24 cellular contexts compared by ENCODE assay signal in the genomic region with DNA sequence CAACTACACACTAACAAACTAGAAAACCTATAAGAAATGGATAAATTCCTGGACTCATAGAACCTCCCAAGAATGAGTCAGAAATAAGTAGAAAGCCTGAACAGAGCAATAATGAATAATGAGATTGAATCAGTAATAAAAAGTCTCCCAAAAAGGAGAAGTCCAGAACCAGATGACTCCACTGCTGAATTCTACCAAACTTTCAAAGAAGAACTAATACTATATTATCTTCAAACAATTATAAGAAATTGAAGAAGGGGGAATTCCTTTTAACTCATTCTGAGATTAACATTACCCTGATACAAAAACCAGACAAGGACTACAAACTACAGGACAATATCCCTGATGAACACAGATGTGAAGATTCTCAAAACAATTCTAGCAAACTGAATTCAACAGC. TPM values are rescaled to one million over a fixed set of nuclear protein-coding genes. Genes with fewer than 3 reads are reported as not detected.
DNase-seq lines count a peak whose midpoint lies in the region; ATAC-seq and TF ChIP-seq lines count a peak whose summit lies in the region.
"Had no signal": no experiment of that assay in that cellular context is flagged by ENCODE, and none has a peak within 500 bp of the region (broad histone marks: within the 10 kb centered on the region; RNA-seq: fewer than 3 reads in every experiment).

No MANE protein-coding gene starts in this region.

- peak overlapping the region in 1 of 2 donors; percentile 13 for H3K4me3 Mint-ChIP-seq in stimulated activated naive CD8-positive, alpha-beta T cell treated with anti-CD3 and anti-CD28 coated beads, Interleukin-15, amount 100 ng/mL, for 72 hours
- H3K4me3 Mint-ChIP-seq: CD4-positive, alpha-beta T cell had no signal

- ATAC-seq in stimulated activated naive CD8-positive, alpha-beta T cell treated with anti-CD3 and anti-CD28 coated beads, Interleukin-15, amount 100 ng/mL, for 72 hours, result peak; percentile 31
- ATAC-seq in stimulated activated naive CD8-positive, alpha-beta T cell treated with anti-CD3 and anti-CD28 coated beads, Interleukin-15, Interleukin-2, amounts not matched to agents 100 U/mL and 50 U/mL, for 24 hours, result no peak
- ATAC-seq in foreskin keratinocyte (peak; percentile 12), left lung (no peak), GM18907 (IDR thresholded peaks at IDR 0.05; ENCODE audit: unreplicated experiment) (no peak)
- ATAC-seq: Right ventricle myocardium inferior had no signal

- no peak overlapping the region for H3K27ac ChIP-seq in foreskin keratinocyte
- no peak overlapping the region for H3K27ac ChIP-seq in left lung
- H3K27ac ChIP-seq: 22Rv1, BLaER1, SJSA1 had no signal

- DNase-seq in NOMO-1 treated with DMSO at 0.1 percent for 48 hours (lab: John Stamatoyannopoulos, UW; ENCODE audit: unreplicated experiment), result peak; percentile 44
- no peak for DNase-seq in NOMO-1 (lab: John Stamatoyannopoulos, UW; ENCODE audit: unreplicated experiment in 2 of 2)
- DNase-seq in stimulated activated naive CD8-positive, alpha-beta T cell treated with anti-CD3 and anti-CD28 coated beads, Interleukin-15, amount 100 ng/mL, for 72 hours, result no peak
- no peak for DNase-seq in stimulated activated naive CD8-positive, alpha-beta T cell treated with anti-CD3 and anti-CD28 coated beads, Interleukin-15, Interleukin-2, amounts not matched to agents 100 U/mL and 50 U/mL, for 24 hours
- DNase-seq in foreskin keratinocyte, result peak in 1 of 2 donors; percentile 34
- DNase-seq in cerebellar cortex (ENCODE audit: low spot score), result no peak
- no peak for DNase-seq in left lung
- DNase-seq: ACHN; Caco-2; CD4-positive, alpha-beta T cell; DMS 273 treated with DMSO at 0.1 percent for 48 hours; DMS79 treated with DMSO at 0.1 percent for 48 hours; NCI-H1105; NCI-H146; NCI-H2029 treated with DMSO at 0.1 percent for 48 hours; NCI-H226; NCI-H510A treated with DMSO at 0.1 percent for 48 hours; NCI-H748 treated with DMSO at 0.1 percent for 48 hours had no signal

- peaks cover 6% of the 10 kb centered on the region for H3K4me1 ChIP-seq in foreskin keratinocyte
- no peaks in the 10 kb centered on the region for H3K4me1 ChIP-seq in left lung
- H3K4me1 ChIP-seq: BLaER1, Caco-2, SJSA1 had no signal

- no peak overlapping the region for H3K27ac Mint-ChIP-seq in stimulated activated naive CD8-positive, alpha-beta T cell treated with anti-CD3 and anti-CD28 coated beads, Interleukin-15, amount 100 ng/mL, for 72 hours
- H3K27ac Mint-ChIP-seq: CD4-positive, alpha-beta T cell; IgD-negative memory B cell had no signal

- no peak overlapping the region for H3K4me3 ChIP-seq in left lung
- H3K4me3 ChIP-seq: BLaER1, SJSA1 had no signal

- H3K27me3 Mint-ChIP-seq in stimulated activated naive CD8-positive, alpha-beta T cell treated with anti-CD3 and anti-CD28 coated beads, Interleukin-15, amount 100 ng/mL, for 72 hours, result peaks cover 56% of the 10 kb centered on the region
- H3K27me3 Mint-ChIP-seq: CD4-positive, alpha-beta T cell; IgD-negative memory B cell had no signal

- peaks cover 29% of the 10 kb centered on the region for H3K4me1 Mint-ChIP-seq in stimulated activated naive CD8-positive, alpha-beta T cell treated with anti-CD3 and anti-CD28 coated beads, Interleukin-15, amount 100 ng/mL, for 72 hours
- H3K4me1 Mint-ChIP-seq: IgD-negative memory B cell had no signal

- no peaks in the 10 kb centered on the region for H3K36me3 ChIP-seq in left lung
- H3K36me3 ChIP-seq: SJSA1 had no signal

- peaks cover 0 to 28% of the 10 kb centered on the region in 2 donors for H3K9me3 ChIP-seq in left lung
- H3K9me3 ChIP-seq: SJSA1 had no signal

- H3K9me3 Mint-ChIP-seq in stimulated activated naive CD8-positive, alpha-beta T cell treated with anti-CD3 and anti-CD28 coated beads, Interleukin-15, amount 100 ng/mL, for 72 hours, result peaks cover 54 to 58% of the 10 kb centered on the region in 2 donors

- TF ChIP-seq CTCF in foreskin keratinocyte (conservative IDR thresholded peaks at IDR 0.05), result no peak
- no peak for TF ChIP-seq CTCF in left lung (IDR thresholded peaks at IDR 0.05)

- intact Hi-C loops in left lung (cut with DNase I), result no loop called here

- H3K27me3 ChIP-seq in foreskin keratinocyte (no peaks in the 10 kb centered on the region), left lung (no peaks in the 10 kb centered on the region)
- H3K27me3 ChIP-seq: BLaER1, SJSA1 had no signal

RNA-seq across cellular contexts. Expression of gene CDK6, which starts 47.8 kb away (rescaled TPM):
- total RNA-seq in foreskin keratinocyte (80.6 and 96.9 TPM in 2 replicates), left lung (10 to 100 TPM; 20.3 to 24.0 TPM)
- 9.8 and 9.9 TPM in 2 replicates for polyA plus RNA-seq in foreskin keratinocyte

Comparison
In these comparisons a context has a peak if more than half of its experiments do, and no peak if none do; other contexts are left out.
1. ATAC-seq: peak in stimulated activated naive CD8-positive, alpha-beta T cell treated with anti-CD3 and anti-CD28 coated beads, Interleukin-15, amount 100 ng/mL, for 72 hours (single experiment) and foreskin keratinocyte (single experiment); none in stimulated activated naive CD8-positive, alpha-beta T cell treated with anti-CD3 and anti-CD28 coated beads, Interleukin-15, Interleukin-2, amounts not matched to agents 100 U/mL and 50 U/mL, for 24 hours (single experiment), left lung (single experiment) and GM18907 (single experiment).